In genomic region chr9:79694208-79694607, GRCh38 we compare ENCODE assay signal across 23 cellular contexts.
DNase-seq lines count a peak whose midpoint lies in the region; ATAC-seq and TF ChIP-seq lines count a peak whose summit lies in the region.
"Had no signal": no experiment of that assay in that cellular context is flagged by ENCODE, and none has a peak within 500 bp of the region (broad histone marks: within the 10 kb centered on the region; RNA-seq: fewer than 3 reads in every experiment).

No MANE protein-coding gene starts in this region.

- ATAC-seq in WTC11: no peak
- ATAC-seq: foreskin keratinocyte; HCT116; sciatic nerve; stimulated activated naive B cell treated with anti-CD40 and anti-IgM and Interleukin-4, amounts not matched to agents 10 μg/mL and 1 μg/mL and 100 μg/mL, for 72 hours had no signal

- H2BK5ac ChIP-seq in mesenchymal stem cell (ENCODE audit: low read depth, low read length, poor library complexity, severe bottlenecking): no peak overlapping the region

- H3K4me3 Mint-ChIP-seq in WTC11: peak overlapping the region; percentile 32
- H3K4me3 Mint-ChIP-seq: dendritic cell treated with granulocyte-macrophage colony-stimulating factor and Interleukin-4, amounts not matched to agents 40 ng/mL and 50 ng/mL, for 4 days; naive B cell; stimulated activated naive B cell treated with anti-CD40 and anti-IgM and Interleukin-4, amounts not matched to agents 10 μg/mL and 1 μg/mL and 100 μg/mL, for 72 hours had no signal

- peaks cover 18% of the 10 kb centered on the region for H3K79me2 ChIP-seq in smooth muscle cell (ENCODE audit: low read depth)

- H2BK15ac ChIP-seq in mesenchymal stem cell (ENCODE audit: low read depth, poor library complexity, severe bottlenecking): peak overlapping the region; percentile 86

- peaks cover 25% of the 10 kb centered on the region for H3K79me1 ChIP-seq in mesenchymal stem cell (replicated peaks; ENCODE audit: low read length, poor library complexity, severe bottlenecking)

- no peak overlapping the region for H2AFZ ChIP-seq in mesenchymal stem cell (ENCODE audit: low read depth, low read length)
- no peak overlapping the region for H2AFZ ChIP-seq in smooth muscle cell (ENCODE audit: low read depth)

- H3K9me3 ChIP-seq in HUES64 (ENCODE audit: insufficient read depth, low read depth, low read length) (no peaks in the 10 kb centered on the region), mesenchymal stem cell (ENCODE audit: control insufficient read depth, low read length) (no peaks in the 10 kb centered on the region), smooth muscle cell (replicated peaks; ENCODE audit: low read depth) (no peaks in the 10 kb centered on the region)
- H3K9me3 ChIP-seq: adrenal gland had no signal

- H3K27ac Mint-ChIP-seq in WTC11: peak overlapping the region; percentile 92
- H3K27ac Mint-ChIP-seq: dendritic cell treated with granulocyte-macrophage colony-stimulating factor and Interleukin-4, amounts not matched to agents 40 ng/mL and 50 ng/mL, for 4 days; stimulated activated naive B cell treated with anti-CD40 and anti-IgM and Interleukin-4, amounts not matched to agents 10 μg/mL and 1 μg/mL and 100 μg/mL, for 72 hours had no signal

- no peak overlapping the region for H4K8ac ChIP-seq in mesenchymal stem cell (ENCODE audit: low read length)

- H2BK120ac ChIP-seq in mesenchymal stem cell (ENCODE audit: low read depth, low read length): no peak overlapping the region

- 80% methylated on average over 1 of the region's 2 CpGs for WGBS in HUES64
- WGBS in mesenchymal stem cell: no CpG with 5 or more reads among the region's 2 CpGs
- 67% methylated on average over 2 of the region's 2 CpGs for WGBS in smooth muscle cell (ENCODE audit: low lambda C conversion rate)
- WGBS in lower leg skin, 2 donors: 45 to 61% methylated on average over 2 of the region's 2 CpGs

- POLR2A ChIA-PET in WTC11 (lab: Charles Lee): interaction anchor here (2.7 kb wide), 1 partner anchor 123 kb away, joined by 15 read pairs; the partner anchor contains the start of gene TLE4

- H3K4me1 Mint-ChIP-seq in WTC11: peaks cover 74% of the 10 kb centered on the region

- no peak overlapping the region for H3K4me3 ChIP-seq in HUES64 (ENCODE audit: low read length)
- H3K4me3 ChIP-seq in mesenchymal stem cell (ENCODE audit: insufficient read depth in 1 of 2, low read depth in 1 of 2, low read length in 2 of 2): no peak overlapping the region
- no peak overlapping the region for H3K4me3 ChIP-seq in smooth muscle cell
- no peak overlapping the region for H3K4me3 ChIP-seq in lower leg skin (ENCODE audit: low read depth, poor library complexity, severe bottlenecking)
- H3K4me3 ChIP-seq: adrenal gland had no signal

- no peak for TF ChIP-seq POLR2A in lower leg skin (IDR thresholded peaks at IDR 0.05)

- H3K27ac ChIP-seq in HUES64 (ENCODE audit: low read depth, low read length) (peak overlapping the region; percentile 83), mesenchymal stem cell (ENCODE audit: low read length, poor library complexity, severe bottlenecking) (peak overlapping the region; percentile 87), smooth muscle cell (ENCODE audit: low read depth) (peak overlapping the region; percentile 42)
- H3K27ac ChIP-seq: adrenal gland, foreskin keratinocyte had no signal

- H4K91ac ChIP-seq in mesenchymal stem cell (ENCODE audit: low read length): peak overlapping the region; percentile 52

- H2BK12ac ChIP-seq in mesenchymal stem cell (ENCODE audit: low read length in 2 of 2): no peak overlapping the region

- CTCF ChIA-PET in WTC11 (lab: Charles Lee): interaction anchor here (1.2 kb wide), 1 partner anchor 223 kb away, joined by 3 read pairs; no protein-coding TSS in a partner anchor

- peak overlapping the region; percentile 18 to 23 for H3K18ac ChIP-seq in mesenchymal stem cell (ENCODE audit: low read depth in 1 of 2, low read length in 2 of 2)

- DNase-seq in WTC11 (ENCODE audit: low spot score): no peak
- no peak for DNase-seq in mesenchymal stem cell
- DNase-seq in smooth muscle cell (lab: John Stamatoyannopoulos, UW; ENCODE audit: unreplicated experiment): no peak
- no peak for DNase-seq in activated CD4-positive, alpha-beta T cell treated with anti-CD3 and anti-CD28 coated beads for 1 hour
- no peak for DNase-seq in lower leg skin (ENCODE audit: low spot score in 2 of 2)
- no peak for DNase-seq in SKM-1 treated with dmso at 0.1 percent for 144 hours (lab: John Stamatoyannopoulos, UW; ENCODE audit: unreplicated experiment)
- DNase-seq: activated CD4-positive, alpha-beta T cell treated with anti-CD3 and anti-CD28 coated beads, Interleukin-2, amount 50 U/mL, for 1 hour; activated CD8-positive, alpha-beta memory T cell treated with anti-CD3 and anti-CD28 coated beads, Interleukin-2, amount 50 U/mL, for 4 hours; activated effector memory CD4-positive, alpha-beta T cell treated with Interleukin-2 at 50 U/mL for 16 hours; adrenal gland; DMS79 treated with DMSO at 0.1 percent for 48 hours; hippocampal formation; Kasumi-1; naive B cell; NCI-H1105; NCI-H2107; NCI-H526; stimulated activated naive B cell treated with anti-CD40 and anti-IgM and Interleukin-4, amounts not matched to agents 10 μg/mL and 1 μg/mL and 100 μg/mL, for 72 hours had no signal

- TF ChIP-seq CTCF in WTC11 (IDR thresholded peaks at IDR 0.05): no peak
- no peak for TF ChIP-seq CTCF in smooth muscle cell (IDR thresholded peaks at IDR 0.05; ENCODE audit: borderline replicate concordance, insufficient read depth, poor library complexity, severe bottlenecking)
- TF ChIP-seq CTCF in lower leg skin (IDR thresholded peaks at IDR 0.05): no peak

- H3K9me3 Mint-ChIP-seq in WTC11: no peaks in the 10 kb centered on the region
- H3K9me3 Mint-ChIP-seq: dendritic cell treated with granulocyte-macrophage colony-stimulating factor and Interleukin-4, amounts not matched to agents 40 ng/mL and 50 ng/mL, for 4 days; naive B cell; stimulated activated naive B cell treated with anti-CD40 and anti-IgM and Interleukin-4, amounts not matched to agents 10 μg/mL and 1 μg/mL and 100 μg/mL, for 72 hours had no signal

- H3K4ac ChIP-seq in mesenchymal stem cell (ENCODE audit: low read depth in 1 of 2, low read length in 2 of 2): no peak overlapping the region

- H3K36me3 ChIP-seq in HUES64 (ENCODE audit: insufficient read depth, low read length) (no peaks in the 10 kb centered on the region), mesenchymal stem cell (ENCODE audit: control insufficient read depth in 1 of 2, insufficient read depth in 2 of 2, low read depth in 1 of 2, low read length in 2 of 2) (peaks cover 0 to 3% of the 10 kb centered on the region in 2 experiments), smooth muscle cell (ENCODE audit: low read depth) (no peaks in the 10 kb centered on the region)
- H3K36me3 ChIP-seq: adrenal gland had no signal

- H3K4me1 ChIP-seq in HUES64 (ENCODE audit: insufficient read depth, low read length): peaks cover 61% of the 10 kb centered on the region
- peaks cover 11% of the 10 kb centered on the region for H3K4me1 ChIP-seq in mesenchymal stem cell (ENCODE audit: control insufficient read depth, insufficient read depth, low read depth, low read length)
- peaks cover 41% of the 10 kb centered on the region for H3K4me1 ChIP-seq in smooth muscle cell (ENCODE audit: low read depth)
- H3K4me1 ChIP-seq: adrenal gland, foreskin keratinocyte had no signal

- no peak overlapping the region for H3K14ac ChIP-seq in mesenchymal stem cell (ENCODE audit: low read length in 2 of 2)

- H3K9ac ChIP-seq in HUES64 (ENCODE audit: low read depth, low read length) (peak overlapping the region; percentile 26; the same call in 1 of the 2 replicates), mesenchymal stem cell (ENCODE audit: low read length) (no peak overlapping the region), smooth muscle cell (ENCODE audit: low read depth) (no peak overlapping the region)

- H3K27me3 Mint-ChIP-seq in WTC11 (ENCODE audit: low read depth): no peaks in the 10 kb centered on the region
- H3K27me3 Mint-ChIP-seq: dendritic cell treated with granulocyte-macrophage colony-stimulating factor and Interleukin-4, amounts not matched to agents 40 ng/mL and 50 ng/mL, for 4 days; naive B cell; stimulated activated naive B cell treated with anti-CD40 and anti-IgM and Interleukin-4, amounts not matched to agents 10 μg/mL and 1 μg/mL and 100 μg/mL, for 72 hours had no signal

- intact Hi-C loops in lower leg skin (cut with DNase I; ENCODE audit: low total_unique reads): no loop called here

- no peaks in the 10 kb centered on the region for H3K27me3 ChIP-seq in HUES64 (ENCODE audit: insufficient read depth, low read length)
- H3K27me3 ChIP-seq in mesenchymal stem cell (ENCODE audit: control insufficient read depth in 1 of 2, insufficient read depth in 1 of 2, low read length in 2 of 2): no peaks in the 10 kb centered on the region
- H3K27me3 ChIP-seq in smooth muscle cell (ENCODE audit: low read depth): no peaks in the 10 kb centered on the region
- H3K27me3 ChIP-seq: adrenal gland, foreskin keratinocyte had no signal

- no peaks in the 10 kb centered on the region for H3K36me3 Mint-ChIP-seq in WTC11

- H3K4me2 ChIP-seq in mesenchymal stem cell (ENCODE audit: low read length, poor library complexity, severe bottlenecking) (no peak overlapping the region), smooth muscle cell (peak overlapping the region; percentile 36)

- H3K23ac ChIP-seq in mesenchymal stem cell (ENCODE audit: low read length in 2 of 2): no peak overlapping the region

- peaks cover 88% of the 10 kb centered on the region for H4K20me1 ChIP-seq in smooth muscle cell (ENCODE audit: low read depth)

- peak overlapping the region; percentile 99 for H2AK5ac ChIP-seq in mesenchymal stem cell (ENCODE audit: low read length, severe bottlenecking)

- H3F3A ChIP-seq in smooth muscle cell (ENCODE audit: low read depth): no peaks in the 10 kb centered on the region

TF ChIP-seq in WTC11, 78 proteins besides CTCF, POLR2A, EP300 and RAD21:
- no peak for TF ChIP-seq MAX (CRISPR knock-in tag; IDR thresholded peaks at IDR 0.05)
TF ChIP-seq in WTC11: peak in this region for 0.
